ENCODE assay signal across 8 cellular contexts in the genomic region with DNA sequence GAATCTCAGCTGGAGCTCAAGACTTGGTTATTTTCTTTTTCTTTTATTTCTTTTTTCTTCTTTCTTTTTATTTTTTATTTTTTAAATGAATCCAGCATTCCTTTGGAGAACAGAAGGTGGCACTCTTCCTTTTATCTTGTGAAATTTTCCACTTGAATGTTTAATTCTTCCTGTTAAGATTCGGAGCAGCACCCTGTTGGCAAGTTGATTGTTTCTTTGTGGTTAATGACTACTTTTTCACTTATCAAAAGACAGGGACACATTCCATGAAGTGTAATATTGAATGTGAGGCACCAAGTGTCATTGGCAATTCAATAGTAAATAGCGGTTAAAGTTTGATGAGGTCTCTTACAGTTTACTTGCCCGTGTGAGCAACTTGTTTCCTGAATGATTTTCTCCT.
DNase-seq lines count a peak whose midpoint lies in the region; ATAC-seq and TF ChIP-seq lines count a peak whose summit lies in the region.
"Had no signal": no experiment of that assay in that cellular context is flagged by ENCODE, and none has a peak within 500 bp of the region (broad histone marks: within the 10 kb centered on the region; RNA-seq: fewer than 3 reads in every experiment).

No MANE protein-coding gene starts in this region.

- H3K4me2 ChIP-seq in HCT116 (ENCODE audit: low read length) (no peak overlapping the region), neural progenitor cell (no peak overlapping the region)

- peak; percentile 56 for TF ChIP-seq RAD21 in HCT116 (IDR thresholded peaks at IDR 0.05; ENCODE audit: low read depth)

- H3K27ac Mint-ChIP-seq in neural progenitor cell: no peak overlapping the region
- no peak overlapping the region for H3K27ac Mint-ChIP-seq in activated T-helper 1 cell treated with anti-CD3 and anti-CD28 coated beads, Interleukin-12 subunit alpha, Interleukin-12 subunit beta, Interleukin-2, Interleukin-4 antibody, amounts not matched to agents 30 ng/mL and 10 ng/mL and 1 ng/mL, durations not matched to agents 14 hours and 24 hours and 36 hours

- H3K79me2 ChIP-seq in HCT116 (ENCODE audit: insufficient read depth, low read length) (no peaks in the 10 kb centered on the region), neural progenitor cell (ENCODE audit: low read depth) (no peaks in the 10 kb centered on the region)
- H3K79me2 ChIP-seq: parathyroid adenoma had no signal

- no peak for TF ChIP-seq POLR2A in HCT116 (IDR thresholded peaks at IDR 0.05; ENCODE audit: borderline replicate concordance, extremely low read depth, insufficient read depth, insufficient read length)

- H3K36me3 Mint-ChIP-seq in neural progenitor cell: no peaks in the 10 kb centered on the region
- no peaks in the 10 kb centered on the region for H3K36me3 Mint-ChIP-seq in activated T-helper 1 cell treated with anti-CD3 and anti-CD28 coated beads, Interleukin-12 subunit alpha, Interleukin-12 subunit beta, Interleukin-2, Interleukin-4 antibody, amounts not matched to agents 30 ng/mL and 10 ng/mL and 1 ng/mL, durations not matched to agents 14 hours and 24 hours and 36 hours (ENCODE audit: low read depth)

- ATAC-seq in HCT116: no peak

- no peaks in the 10 kb centered on the region for H3K9me3 Mint-ChIP-seq in neural progenitor cell
- H3K9me3 Mint-ChIP-seq in activated T-helper 1 cell treated with anti-CD3 and anti-CD28 coated beads, Interleukin-12 subunit alpha, Interleukin-12 subunit beta, Interleukin-2, Interleukin-4 antibody, amounts not matched to agents 30 ng/mL and 10 ng/mL and 1 ng/mL, durations not matched to agents 14 hours and 24 hours and 36 hours: no peaks in the 10 kb centered on the region

- H3K27ac ChIP-seq in HCT116 (ENCODE audit: low read depth, low read length) (no peak overlapping the region), neural progenitor cell (no peak overlapping the region)
- H3K27ac ChIP-seq: parathyroid adenoma had no signal

- H3K27me3 Mint-ChIP-seq in neural progenitor cell (ENCODE audit: insufficient read depth, low read depth): no peaks in the 10 kb centered on the region
- peaks cover 2% of the 10 kb centered on the region for H3K27me3 Mint-ChIP-seq in activated T-helper 1 cell treated with anti-CD3 and anti-CD28 coated beads, Interleukin-12 subunit alpha, Interleukin-12 subunit beta, Interleukin-2, Interleukin-4 antibody, amounts not matched to agents 30 ng/mL and 10 ng/mL and 1 ng/mL, durations not matched to agents 14 hours and 24 hours and 36 hours (ENCODE audit: insufficient read depth)

- H3K9me3 ChIP-seq in HCT116 (ENCODE audit: control insufficient read depth in 1 of 2, insufficient read depth in 1 of 2, low read depth in 1 of 2, low read length in 2 of 2) (no peaks in the 10 kb centered on the region), neural progenitor cell (ENCODE audit: low read depth) (no peaks in the 10 kb centered on the region)

- no peaks in the 10 kb centered on the region for H3K4me1 ChIP-seq in HCT116 (ENCODE audit: control insufficient read depth in 1 of 2, insufficient read depth in 2 of 2, low read length in 2 of 2)
- H3K4me1 ChIP-seq in neural progenitor cell: peaks cover 8% of the 10 kb centered on the region
- H3K4me1 ChIP-seq: parathyroid adenoma had no signal

- CTCF ChIA-PET in HCT116 (lab: Charles Lee): interaction anchor here (1.0 to 1.4 kb wide), 3 partner anchors 10 to 65 kb away, joined by 3 to 5 read pairs (median 5); no protein-coding TSS in a partner anchor

- H3K9ac ChIP-seq in HCT116 (ENCODE audit: low read length) (no peak overlapping the region), neural progenitor cell (no peak overlapping the region)
- H3K9ac ChIP-seq: parathyroid adenoma had no signal

- no peak overlapping the region for H3K4me3 Mint-ChIP-seq in neural progenitor cell
- no peak overlapping the region for H3K4me3 Mint-ChIP-seq in activated T-helper 1 cell treated with anti-CD3 and anti-CD28 coated beads, Interleukin-12 subunit alpha, Interleukin-12 subunit beta, Interleukin-2, Interleukin-4 antibody, amounts not matched to agents 30 ng/mL and 10 ng/mL and 1 ng/mL, durations not matched to agents 14 hours and 24 hours and 36 hours

- no peaks in the 10 kb centered on the region for H3K4me1 Mint-ChIP-seq in neural progenitor cell
- H3K4me1 Mint-ChIP-seq in activated T-helper 1 cell treated with anti-CD3 and anti-CD28 coated beads, Interleukin-12 subunit alpha, Interleukin-12 subunit beta, Interleukin-2, Interleukin-4 antibody, amounts not matched to agents 30 ng/mL and 10 ng/mL and 1 ng/mL, durations not matched to agents 14 hours and 24 hours and 36 hours (ENCODE audit: low read depth): no peaks in the 10 kb centered on the region

- no peaks in the 10 kb centered on the region; the same call in 1 of the 2 replicates for H3K27me3 ChIP-seq in HCT116 (ENCODE audit: insufficient read depth, low read length)
- no peaks in the 10 kb centered on the region for H3K27me3 ChIP-seq in neural progenitor cell

- peak in 2 of 3 experiments; percentile 31 to 35; a peak in 3 of 6 replicates for TF ChIP-seq CTCF in HCT116 (IDR thresholded peaks at IDR 0.05 in 2 of 3, conservative IDR thresholded peaks at IDR 0.05 in 1 of 3; ENCODE audit: borderline replicate concordance in 1 of 3, insufficient read depth in 1 of 3, low read depth in 2 of 3, low read length in 2 of 3)
- peak; percentile 62 for TF ChIP-seq CTCF in neural progenitor cell (IDR thresholded peaks at IDR 0.05)

- peak; percentile 8 for DNase-seq in HCT116 (ENCODE audit: low read depth, low spot score)
- peak; percentile 57 for DNase-seq in NCI-H748 (lab: John Stamatoyannopoulos, UW; ENCODE audit: unreplicated experiment)
- DNase-seq in dermis blood vessel endothelial cell: peak; percentile 25
- DNase-seq in neural progenitor cell (ENCODE audit: low spot score): peak; percentile 33
- no peak for DNase-seq in NCI-H526 treated with DMSO at 0.1 percent for 48 hours (lab: John Stamatoyannopoulos, UW)
- DNase-seq in head of caudate nucleus: no peak
- DNase-seq in activated T-helper 1 cell treated with anti-CD3 and anti-CD28 coated beads, Interleukin-12 subunit alpha, Interleukin-12 subunit beta, Interleukin-2, Interleukin-4 antibody, amounts not matched to agents 30 ng/mL and 10 ng/mL and 1 ng/mL, durations not matched to agents 14 hours and 24 hours and 36 hours (ENCODE audit: low spot score): no peak

- POLR2A ChIA-PET in HCT116 (lab: Charles Lee): no interaction called here

- H3K9me2 ChIP-seq in HCT116 (ENCODE audit: insufficient read depth): no peaks in the 10 kb centered on the region

- no peaks in the 10 kb centered on the region for H4K20me1 ChIP-seq in HCT116 (ENCODE audit: insufficient read depth)
- no peaks in the 10 kb centered on the region for H4K20me1 ChIP-seq in neural progenitor cell (ENCODE audit: low read depth)

- RAD21 ChIA-PET in HCT116 (lab: Charles Lee; ENCODE audit: low non-redundant PET in 1 of 2, low total read pairs in 2 of 2, uncharacterized antibody in 2 of 2, unreplicated experiment in 2 of 2): no interaction called here

- H3K4me3 ChIP-seq in HCT116 (replicated peaks in 1 of 2; ENCODE audit: low read depth in 1 of 2, low read length in 2 of 2) (no peak overlapping the region), neural progenitor cell (no peak overlapping the region)

- no peaks in the 10 kb centered on the region for H3K36me3 ChIP-seq in HCT116 (ENCODE audit: control insufficient read depth in 1 of 2, insufficient read depth in 2 of 2, low read length in 2 of 2)
- H3K36me3 ChIP-seq in neural progenitor cell: no peaks in the 10 kb centered on the region

- intact Hi-C loops in HCT116 (cut with micrococcal nuclease) (no loop called here), head of caudate nucleus (cut with DNase I) (no loop called here)
- intact Hi-C loops in activated T-helper 1 cell treated with anti-CD3 and anti-CD28 coated beads, Interleukin-12 subunit alpha, Interleukin-12 subunit beta, Interleukin-2, Interleukin-4 antibody, amounts not matched to agents 30 ng/mL and 10 ng/mL and 1 ng/mL, durations not matched to agents 14 hours and 24 hours and 36 hours (cut with micrococcal nuclease): no loop called here

- no peaks in the 10 kb centered on the region for H3F3A ChIP-seq in neural progenitor cell (ENCODE audit: low read depth)

- no TSS peak for BruUV-seq in HCT116 (replicated peaks; lab: Mats Ljungman, UMichigan)

- H2AFZ ChIP-seq in HCT116 (ENCODE audit: low read depth, low read length, poor library complexity, severe bottlenecking): peak overlapping the region; percentile 45
- peak overlapping the region; percentile 39 for H2AFZ ChIP-seq in neural progenitor cell (replicated peaks)
- H2AFZ ChIP-seq: parathyroid adenoma had no signal

TF ChIP-seq in HCT116, 20 proteins besides CTCF, POLR2A, EP300 and RAD21 (continues in another document):
- no peak for TF ChIP-seq TCF7L2 (IDR thresholded peaks at IDR 0.05; ENCODE audit: borderline replicate concordance, extremely low read depth, insufficient read depth, insufficient read length)
- no peak for TF ChIP-seq SRF (IDR thresholded peaks at IDR 0.05; ENCODE audit: low read depth)
- TF ChIP-seq ELF1 (IDR thresholded peaks at IDR 0.05; ENCODE audit: borderline replicate concordance, low read depth): no peak
- TF ChIP-seq ZFX (IDR thresholded peaks at IDR 0.05): no peak
- TF ChIP-seq SP1 (IDR thresholded peaks at IDR 0.05; ENCODE audit: low read depth): no peak
- no peak for TF ChIP-seq FOSL1 (IDR thresholded peaks at IDR 0.05; ENCODE audit: low read depth)
- TF ChIP-seq EZH2phosphoT487 (IDR thresholded peaks at IDR 0.05; ENCODE audit: borderline replicate concordance): no peak
- TF ChIP-seq, protein P1, sequence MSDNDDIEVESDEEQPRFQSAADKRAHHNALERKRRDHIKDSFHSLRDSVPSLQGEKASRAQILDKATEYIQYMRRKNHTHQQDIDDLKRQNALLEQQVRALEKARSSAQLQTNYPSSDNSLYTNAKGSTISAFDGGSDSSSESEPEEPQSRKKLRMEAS (IDR thresholded peaks at IDR 0.05): no peak
- no peak for TF ChIP-seq ZNF274 (IDR thresholded peaks at IDR 0.05; ENCODE audit: low read depth, low read length)
- TF ChIP-seq JUND (IDR thresholded peaks at IDR 0.05): no peak
- no peak for TF ChIP-seq YY1 (IDR thresholded peaks at IDR 0.05; ENCODE audit: extremely low read depth, insufficient replicate concordance, low read depth, low read length)
- TF ChIP-seq EZH2 (IDR thresholded peaks at IDR 0.05): no peak
- TF ChIP-seq ATF3 (IDR thresholded peaks at IDR 0.05): no peak
- TF ChIP-seq CEBPB (IDR thresholded peaks at IDR 0.05; ENCODE audit: low read depth): no peak

Comparison
In these comparisons a context has a peak if more than half of its experiments do, and no peak if none do; other contexts are left out.
1. DNase-seq: peak in HCT116 (single experiment), NCI-H748 (single experiment), dermis blood vessel endothelial cell (single experiment) and neural progenitor cell (single experiment); none in NCI-H526 treated with DMSO at 0.1 percent for 48 hours (single experiment), head of caudate nucleus (0 of 42) and activated T-helper 1 cell treated with anti-CD3 and anti-CD28 coated beads, Interleukin-12 subunit alpha, Interleukin-12 subunit beta, Interleukin-2, Interleukin-4 antibody, amounts not matched to agents 30 ng/mL and 10 ng/mL and 1 ng/mL, durations not matched to agents 14 hours and 24 hours and 36 hours (single experiment).